8 cellular contexts compared by ENCODE assay signal in the genomic region with DNA sequence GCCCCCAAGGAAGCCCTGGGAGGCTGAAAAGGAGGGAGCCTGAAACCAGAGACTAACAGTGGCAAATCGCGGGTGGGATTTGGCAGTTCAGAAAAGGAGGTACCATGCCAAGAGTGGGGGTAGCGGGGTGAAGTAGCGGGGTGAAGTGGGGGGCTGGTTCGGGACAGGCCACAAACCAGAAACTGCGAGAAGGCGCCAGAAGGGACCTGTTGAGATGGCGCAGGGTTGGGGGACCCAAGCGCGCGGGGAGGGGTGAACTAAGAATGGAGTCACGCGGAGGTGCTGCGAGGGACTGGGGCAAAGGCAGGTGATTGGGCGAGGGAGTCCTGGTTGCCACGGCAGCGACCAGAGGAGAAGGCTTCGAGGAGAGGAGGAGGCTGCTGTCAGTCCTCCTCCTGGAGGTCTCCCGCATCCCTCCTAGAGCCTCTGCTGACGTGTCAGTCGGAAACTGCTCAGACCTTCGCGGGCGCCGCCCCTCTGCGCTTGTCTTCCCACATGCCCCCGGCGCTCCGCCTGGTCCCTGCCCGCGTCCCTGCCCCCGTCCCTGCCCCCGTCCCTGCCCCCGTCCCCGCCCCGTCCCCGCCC. TPM values are rescaled to one million over a fixed set of nuclear protein-coding genes. Genes with fewer than 3 reads are reported as not detected.
A peak's percentile ranks its signal among the peaks of the same experiment; 100 is the strongest.
DNase-seq lines count a peak whose midpoint lies in the region; ATAC-seq and TF ChIP-seq lines count a peak whose summit lies in the region.

No MANE protein-coding gene starts in this region.

- CTCF ChIA-PET in AG04450 (lab: Charles Lee), result interaction anchor here (0.9 to 1.2 kb wide), 2 partner anchors 17 to 153 kb away, joined by 4 to 5 read pairs; no protein-coding TSS in a partner anchor
- CTCF ChIA-PET in WTC11 (lab: Charles Lee), result no interaction called here

- peaks cover 7% of the 10 kb centered on the region for H3K27me3 ChIP-seq in AG04450 (ENCODE audit: control insufficient read depth, insufficient read depth, low read length)

- H3K4me1 Mint-ChIP-seq in WTC11, result peaks cover 13% of the 10 kb centered on the region

- peak overlapping the region; percentile 43; the same call in 1 of the 2 replicates for H3K27ac Mint-ChIP-seq in WTC11

- TF ChIP-seq CTCF in AG04450 (IDR thresholded peaks at IDR 0.05; ENCODE audit: low read depth, low read length) (no peak), WTC11 (IDR thresholded peaks at IDR 0.05) (no peak), cardiac fibroblast (IDR thresholded peaks at IDR 0.05; ENCODE audit: low read depth, low read length) (no peak)

- DNase-seq in AG04450 (ENCODE audit: low read depth, low spot score) (peak; percentile 97), NCI-H2227 (lab: John Stamatoyannopoulos, UW; ENCODE audit: unreplicated experiment) (peak; percentile 99), WTC11 (ENCODE audit: low spot score) (peak; percentile 96), cardiac fibroblast (ENCODE audit: low read depth in 2 of 2) (peak; percentile 97 to 99), inferior parietal cortex (ENCODE audit: extremely low spot score) (peak; percentile 78), smooth muscle cell of the brain vasculature (ENCODE audit: low read depth, low spot score) (peak; percentile 87)

- ATAC-seq in GM19023 (IDR thresholded peaks at IDR 0.05; ENCODE audit: unreplicated experiment) (peak; percentile 82), HG03175 (IDR thresholded peaks at IDR 0.05; ENCODE audit: unreplicated experiment) (peak; percentile 82), WTC11 (peak; percentile 98)

- H3K9me3 Mint-ChIP-seq in WTC11, result no peaks in the 10 kb centered on the region

- POLR2A ChIA-PET in AG04450 (lab: Yijun Ruan, JAX) (no interaction called here), WTC11 (lab: Charles Lee) (no interaction called here)

- H3K4me3 Mint-ChIP-seq in WTC11, result peak overlapping the region; percentile 79

- H3K4me3 ChIP-seq in AG04450 (ENCODE audit: low read depth, low read length), result peak overlapping the region; percentile 62
- H3K4me3 ChIP-seq in cardiac fibroblast (replicated peaks in 1 of 2; ENCODE audit: low read depth in 2 of 2, low read length in 2 of 2), result peak overlapping the region; percentile 53 to 54

- H3K36me3 Mint-ChIP-seq in WTC11, result peaks cover 13% of the 10 kb centered on the region

- H3K9me3 ChIP-seq in AG04450 (ENCODE audit: control insufficient read depth, insufficient read depth, low read length), result no peaks in the 10 kb centered on the region

- peaks cover 44% of the 10 kb centered on the region for H3K27me3 Mint-ChIP-seq in WTC11 (ENCODE audit: low read depth)

- H3K27ac ChIP-seq in AG04450 (ENCODE audit: low read depth, low read length), result peak overlapping the region; percentile 69

TF ChIP-seq in WTC11, 78 proteins besides CTCF, POLR2A, EP300 and RAD21:
- no peak for TF ChIP-seq GTF2I (CRISPR knock-in tag; conservative IDR thresholded peaks at IDR 0.05)
- TF ChIP-seq ZNF232 (CRISPR knock-in tag; IDR thresholded peaks at IDR 0.05), result no peak
- TF ChIP-seq, protein P1, sequence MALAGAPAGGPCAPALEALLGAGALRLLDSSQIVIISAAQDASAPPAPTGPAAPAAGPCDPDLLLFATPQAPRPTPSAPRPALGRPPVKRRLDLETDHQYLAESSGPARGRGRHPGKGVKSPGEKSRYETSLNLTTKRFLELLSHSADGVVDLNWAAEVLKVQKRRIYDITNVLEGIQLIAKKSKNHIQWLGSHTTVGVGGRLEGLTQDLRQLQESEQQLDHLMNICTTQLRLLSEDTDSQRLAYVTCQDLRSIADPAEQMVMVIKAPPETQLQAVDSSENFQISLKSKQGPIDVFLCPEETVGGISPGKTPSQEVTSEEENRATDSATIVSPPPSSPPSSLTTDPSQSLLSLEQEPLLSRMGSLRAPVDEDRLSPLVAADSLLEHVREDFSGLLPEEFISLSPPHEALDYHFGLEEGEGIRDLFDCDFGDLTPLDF (CRISPR knock-in tag; IDR thresholded peaks at IDR 0.05), result no peak
- TF ChIP-seq CBFB (CRISPR knock-in tag; IDR thresholded peaks at IDR 0.05; ENCODE audit: low read depth), result no peak
- TF ChIP-seq SMAD3 (CRISPR knock-in tag; IDR thresholded peaks at IDR 0.05; ENCODE audit: borderline replicate concordance), result no peak
- peak; percentile 92 for TF ChIP-seq ZNF263 (CRISPR knock-in tag; IDR thresholded peaks at IDR 0.05; ENCODE audit: low read depth)
- TF ChIP-seq IRF2 (CRISPR knock-in tag; IDR thresholded peaks at IDR 0.05; ENCODE audit: borderline replicate concordance, low read depth), result no peak
- TF ChIP-seq NFYB (CRISPR knock-in tag; conservative IDR thresholded peaks at IDR 0.05; ENCODE audit: low read depth), result peak; percentile 77
- TF ChIP-seq, protein P2, sequence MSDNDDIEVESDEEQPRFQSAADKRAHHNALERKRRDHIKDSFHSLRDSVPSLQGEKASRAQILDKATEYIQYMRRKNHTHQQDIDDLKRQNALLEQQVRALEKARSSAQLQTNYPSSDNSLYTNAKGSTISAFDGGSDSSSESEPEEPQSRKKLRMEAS (CRISPR knock-in tag; IDR thresholded peaks at IDR 0.05), result no peak
- TF ChIP-seq, protein P3, sequence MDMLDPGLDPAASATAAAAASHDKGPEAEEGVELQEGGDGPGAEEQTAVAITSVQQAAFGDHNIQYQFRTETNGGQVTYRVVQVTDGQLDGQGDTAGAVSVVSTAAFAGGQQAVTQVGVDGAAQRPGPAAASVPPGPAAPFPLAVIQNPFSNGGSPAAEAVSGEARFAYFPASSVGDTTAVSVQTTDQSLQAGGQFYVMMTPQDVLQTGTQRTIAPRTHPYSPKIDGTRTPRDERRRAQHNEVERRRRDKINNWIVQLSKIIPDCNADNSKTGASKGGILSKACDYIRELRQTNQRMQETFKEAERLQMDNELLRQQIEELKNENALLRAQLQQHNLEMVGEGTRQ (CRISPR knock-in tag; IDR thresholded peaks at IDR 0.05), result peak; percentile 65
- no peak for TF ChIP-seq NR3C1 (CRISPR knock-in tag; conservative IDR thresholded peaks at IDR 0.05; ENCODE audit: low read depth)
- TF ChIP-seq ETV6 (CRISPR knock-in tag; IDR thresholded peaks at IDR 0.05), result no peak
- TF ChIP-seq SP1 (CRISPR knock-in tag; conservative IDR thresholded peaks at IDR 0.05), result peak; percentile 13; the same call in 1 of the 2 replicates
- no peak for TF ChIP-seq NFE2L1 (CRISPR knock-in tag; IDR thresholded peaks at IDR 0.05)

RNA-seq across cellular contexts. Expression of a gene that starts 0.4 kb away (rescaled TPM):
- 47.2 and 53.6 TPM in 2 replicates for polyA plus RNA-seq in AG04450 (2011; rRNA removed)
- polyA minus RNA-seq in AG04450 (2011; rRNA and poly(A)+ RNA removed), result 46.2 and 48.5 TPM in 2 replicates
- total RNA-seq in WTC11 (2021), result 52.8 to 70.0 TPM (median 54.9 TPM) in 3 replicates

RNA-seq across cellular contexts. Expression of a gene that starts 27.7 kb away (rescaled TPM):
- 4.9 and 7.3 TPM in 2 replicates for polyA plus RNA-seq in AG04450 (2011; rRNA removed)
- 1.5 and 3.6 TPM in 2 replicates for polyA minus RNA-seq in AG04450 (2011; rRNA and poly(A)+ RNA removed)
- 10.8 to 12.9 TPM (median 12.0 TPM) in 3 replicates for total RNA-seq in WTC11 (2021)

Comparison
In these comparisons a context has a peak if more than half of its experiments do, and no peak if none do; other contexts are left out.
1. Peak in every context shown above with its lines: DNase-seq, ATAC-seq, H3K4me3 ChIP-seq and H3K27ac ChIP-seq.